In the genomic region with DNA sequence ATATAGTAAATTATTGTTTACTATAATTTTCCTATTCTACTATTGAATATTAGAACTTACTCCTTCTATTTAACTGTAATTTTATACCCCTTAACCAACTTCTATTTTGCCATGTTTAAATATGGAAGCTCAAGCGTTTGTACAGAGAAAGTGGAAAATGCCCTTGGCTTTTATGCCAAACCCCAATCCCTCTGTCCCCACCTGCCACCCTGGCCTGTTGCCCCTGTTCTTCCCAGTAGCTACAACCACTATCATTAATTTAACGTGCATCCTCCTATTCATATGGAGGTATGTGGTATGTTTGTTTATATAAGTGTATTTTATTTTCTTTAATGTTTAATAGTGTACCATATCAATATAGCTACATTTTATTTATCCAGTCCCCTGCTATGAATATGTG, we compare ENCODE assay signal across 24 cellular contexts.
"Had no signal": no experiment of that assay in that cellular context is flagged by ENCODE, and none has a peak within 500 bp of the region (broad histone marks: within the 10 kb centered on the region; RNA-seq: fewer than 3 reads in every experiment).

No MANE protein-coding gene starts in this region.

- DNase-seq: colonic mucosa; effector CD8-positive, alpha-beta T cell; endodermal cell; foreskin keratinocyte; heart left ventricle; kidney; mesenchymal stem cell; mucosa of descending colon; naive thymus-derived CD4-positive, alpha-beta T cell; nucleus accumbens; sigmoid colon; stimulated activated CD4-positive, alpha-beta T cell treated with anti-CD3 and anti-CD28 coated beads, Interleukin-2, amount 100 ng/mL, for 24 hours; stimulated activated CD4-positive, alpha-beta T cell treated with anti-CD3 and anti-CD28 coated beads, Interleukin-4, amount 100 ng/mL, for 24 hours; stimulated activated naive CD4-positive, alpha-beta T cell treated with Interleukin-2 at 50 U/mL for 16 hours; stomach; thyroid gland had no signal

- H3K4me1 ChIP-seq: colonic mucosa, foreskin keratinocyte, neural progenitor cell, prostate gland had no signal

- H2AFZ ChIP-seq: hepatocyte, neural progenitor cell had no signal

- H3K27me3 ChIP-seq: colonic mucosa, esophagus muscularis mucosa, foreskin keratinocyte, gastroesophageal sphincter, heart left ventricle, hepatocyte, neural progenitor cell, right atrium auricular region, sigmoid colon, stomach, thyroid gland had no signal

- H3K36me3 ChIP-seq: colonic mucosa, esophagus muscularis mucosa, gastroesophageal sphincter, neural progenitor cell, prostate gland, right atrium auricular region, sigmoid colon, stomach, thyroid gland had no signal

- H3K9me3 ChIP-seq: colonic mucosa, esophagus muscularis mucosa, gastroesophageal sphincter, heart left ventricle, mucosa of descending colon, prostate gland, right atrium auricular region, sigmoid colon, stomach, thyroid gland had no signal

- H3K9ac ChIP-seq: neural progenitor cell had no signal

- H3K4me3 ChIP-seq: colonic mucosa, esophagus muscularis mucosa, gastroesophageal sphincter, heart left ventricle, hepatocyte, lung, mucosa of descending colon, neural progenitor cell, prostate gland, right atrium auricular region, sigmoid colon, stomach, thyroid gland had no signal

- H3K27ac ChIP-seq: colonic mucosa, epithelial cell of prostate, esophagus muscularis mucosa, foreskin keratinocyte, gastroesophageal sphincter, heart left ventricle, hepatocyte, neural progenitor cell, prostate gland, right atrium auricular region, sigmoid colon, stomach, thyroid gland had no signal

- H3K4me2 ChIP-seq: hepatocyte, neural progenitor cell had no signal
